1 cellular context compared by ENCODE assay signal in genomic region chr3:13207975-13208705, GRCh38.
TF ChIP-seq lines count a peak whose summit lies in the region.

No MANE protein-coding gene starts in this region.

TF ChIP-seq in SK-N-SH, 30 proteins besides CTCF, POLR2A, EP300 and RAD21 (continued from another document):
- TF ChIP-seq ZBTB33 (IDR thresholded peaks at IDR 0.05; ENCODE audit: borderline replicate concordance, low read depth) (no peak), IRF3 (IDR thresholded peaks at IDR 0.05; ENCODE audit: low read depth, low read length) (no peak), JUND (IDR thresholded peaks at IDR 0.05) (no peak), FOSL2 (IDR thresholded peaks at IDR 0.05; ENCODE audit: borderline replicate concordance, low read depth) (no peak), TAF1 (IDR thresholded peaks at IDR 0.05; ENCODE audit: borderline replicate concordance, low read depth, low read length) (no peak), YY1 (IDR thresholded peaks at IDR 0.05; ENCODE audit: low read depth) (no peak)
TF ChIP-seq in SK-N-SH: peak in this region for 0.
